8 cellular contexts compared by ENCODE assay signal in the genomic region with DNA sequence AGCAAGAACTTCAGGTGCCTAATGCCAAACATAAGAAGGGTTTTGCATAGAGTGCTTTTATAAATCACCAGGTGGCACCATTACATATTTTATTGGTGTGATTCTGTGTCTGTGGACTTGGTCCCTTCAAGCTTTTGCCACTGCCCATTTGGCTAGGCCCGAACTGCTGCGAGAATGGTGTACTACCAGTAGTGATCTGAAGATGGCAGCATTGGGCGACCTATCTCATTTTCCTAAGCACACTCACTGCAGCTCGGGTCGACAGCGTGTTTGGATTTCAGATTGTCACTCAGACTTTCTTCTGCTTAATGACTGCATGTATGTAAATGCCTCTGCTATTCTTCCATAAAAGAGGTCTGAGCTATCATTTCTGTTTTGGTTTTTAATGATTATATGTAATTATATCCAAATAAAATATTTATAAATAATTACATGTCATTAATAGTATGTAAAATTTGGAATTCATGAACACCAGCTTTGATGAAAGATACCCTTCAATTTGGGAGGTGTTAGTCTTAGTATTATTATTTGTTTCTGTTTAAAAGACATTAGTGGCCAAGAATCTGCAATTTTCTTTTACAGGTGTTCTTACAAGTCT.
DNase-seq lines count a peak whose midpoint lies in the region; ATAC-seq lines count a peak whose summit lies in the region.

No MANE protein-coding gene starts in this region.

- DNase-seq in CD4-positive, CD25-positive, alpha-beta regulatory T cell = peak; percentile 14 to 73 (median 47)
- peak; percentile 58 for DNase-seq in NCI-H345 treated with DMSO at 0.1 percent for 48 hours (lab: John Stamatoyannopoulos, UW; ENCODE audit: unreplicated experiment)
- peak; percentile 94 for DNase-seq in cerebellar cortex (ENCODE audit: low spot score)
- peak; percentile 86 for DNase-seq in left kidney (ENCODE audit: low read depth, low spot score)
- DNase-seq in stimulated activated CD4-positive, alpha-beta T cell treated with anti-CD3 and anti-CD28 coated beads, TNF-alpha, amount 100 ng/mL, for 1 hour (ENCODE audit: low read depth in 3 of 3, low spot score in 1 of 3) = peak in 2 of 3 donors; percentile 3 to 28

- no peak overlapping the region for H3K27ac Mint-ChIP-seq in CD4-positive, CD25-positive, alpha-beta regulatory T cell

- no peaks in the 10 kb centered on the region for H3K4me1 ChIP-seq in CD4-positive, CD25-positive, alpha-beta regulatory T cell (ENCODE audit: control insufficient read depth, insufficient read depth, low read length, poor library complexity, severe bottlenecking)

- ATAC-seq in CD4-positive, CD25-positive, alpha-beta regulatory T cell (ENCODE audit: low read depth in 2 of 2) = peak; percentile 67 to 83
- ATAC-seq in GM19328 (IDR thresholded peaks at IDR 0.05; ENCODE audit: unreplicated experiment) = peak; percentile 89
- ATAC-seq in HG03378 (IDR thresholded peaks at IDR 0.05; ENCODE audit: unreplicated experiment) = peak; percentile 98
- peak; percentile 68 to 84 for ATAC-seq in activated CD4-positive, CD25-positive, alpha-beta regulatory T cell treated with anti-CD3 and anti-CD28 coated beads, Interleukin-2, amount 50 U/mL, for 24 hours

- no peaks in the 10 kb centered on the region for H3K4me1 Mint-ChIP-seq in CD4-positive, CD25-positive, alpha-beta regulatory T cell

- H3K9me3 Mint-ChIP-seq in CD4-positive, CD25-positive, alpha-beta regulatory T cell = no peaks in the 10 kb centered on the region

- H3K4me3 Mint-ChIP-seq in CD4-positive, CD25-positive, alpha-beta regulatory T cell = no peak overlapping the region

- H3K9me3 ChIP-seq in CD4-positive, CD25-positive, alpha-beta regulatory T cell (ENCODE audit: control insufficient read depth in 2 of 2, low read length in 2 of 2) = no peaks in the 10 kb centered on the region

- no peak overlapping the region for H3K27ac ChIP-seq in CD4-positive, CD25-positive, alpha-beta regulatory T cell (ENCODE audit: insufficient read depth, low read length, poor library complexity, severe bottlenecking)

- H3K27me3 Mint-ChIP-seq in CD4-positive, CD25-positive, alpha-beta regulatory T cell = peaks cover 11% of the 10 kb centered on the region

- no peak overlapping the region for H3K4me3 ChIP-seq in CD4-positive, CD25-positive, alpha-beta regulatory T cell (ENCODE audit: low read depth, low read length)

- H3K36me3 Mint-ChIP-seq in CD4-positive, CD25-positive, alpha-beta regulatory T cell = no peaks in the 10 kb centered on the region

- H3K27me3 ChIP-seq in CD4-positive, CD25-positive, alpha-beta regulatory T cell (ENCODE audit: control insufficient read depth, insufficient read depth, low read length) = peaks cover 2% of the 10 kb centered on the region

- H3K36me3 ChIP-seq in CD4-positive, CD25-positive, alpha-beta regulatory T cell (ENCODE audit: control insufficient read depth, insufficient read depth, low read length) = no peaks in the 10 kb centered on the region

Comparison
In these comparisons a context has a peak if more than half of its experiments do, and no peak if none do; other contexts are left out.
1. DNase-seq: peak in every context shown above with its lines; median percentile 94 in cerebellar cortex; 86 in left kidney; 58 in NCI-H345 treated with DMSO at 0.1 percent for 48 hours; 47 in CD4-positive, CD25-positive, alpha-beta regulatory T cell; 16 in stimulated activated CD4-positive, alpha-beta T cell treated with anti-CD3 and anti-CD28 coated beads, TNF-alpha, amount 100 ng/mL, for 1 hour.